ENCODE assay signal across 19 cellular contexts in the genomic region with DNA sequence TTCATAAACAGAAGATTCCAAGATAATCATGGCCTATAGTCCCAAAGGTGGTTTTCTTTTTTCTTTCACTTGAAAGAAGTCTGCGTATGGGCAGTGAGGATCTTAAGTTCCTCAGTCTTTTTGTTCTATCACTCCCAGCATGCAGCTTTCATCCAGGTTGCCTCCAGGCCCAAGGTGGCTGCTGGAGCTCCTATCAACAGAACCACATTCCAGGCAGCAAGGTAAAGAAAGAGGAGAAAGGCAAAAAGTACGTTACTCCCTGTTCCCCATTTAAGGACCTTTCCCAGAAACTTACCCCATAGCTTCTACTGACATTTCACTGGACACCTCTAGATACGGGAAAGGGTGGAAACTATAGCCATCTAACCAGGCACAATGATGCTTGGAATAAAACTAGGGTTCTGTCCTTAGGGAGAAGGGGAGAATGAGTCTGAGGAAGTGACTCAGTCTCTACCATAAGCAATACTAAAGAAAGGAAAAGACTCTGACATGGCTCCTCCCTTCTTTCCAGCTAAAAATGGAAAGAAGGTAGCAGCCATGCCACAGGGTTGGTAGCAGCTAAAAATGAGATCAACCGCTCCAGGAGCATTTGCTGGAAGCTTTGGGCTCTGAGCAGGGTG.
DNase-seq lines count a peak whose midpoint lies in the region; ATAC-seq, FAIRE-seq and TF ChIP-seq lines count a peak whose summit lies in the region.
"Had no signal": no experiment of that assay in that cellular context is flagged by ENCODE, and none has a peak within 500 bp of the region (broad histone marks: within the 10 kb centered on the region; RNA-seq: fewer than 3 reads in every experiment).

No MANE protein-coding gene starts in this region.

- no peak overlapping the region for H3K4ac ChIP-seq in H1 (replicated peaks; ENCODE audit: insufficient read length, low read depth, low read length)

- no peak overlapping the region for H3K4me3 ChIP-seq in PC-3 (ENCODE audit: low read length)
- no peak overlapping the region for H3K4me3 ChIP-seq in H1 (ENCODE audit: extremely low read depth in 1 of 4, insufficient read depth in 2 of 4, low read depth in 3 of 4, low read length in 4 of 4)
- no peak overlapping the region for H3K4me3 ChIP-seq in lower leg skin (ENCODE audit: low read depth, poor library complexity, severe bottlenecking)
- no peak overlapping the region for H3K4me3 ChIP-seq in aorta (ENCODE audit: low read length in 2 of 2)
- H3K4me3 ChIP-seq: esophagus muscularis mucosa, thyroid gland had no signal

- H3K79me1 ChIP-seq in H1 (ENCODE audit: low read depth, low read length), result no peaks in the 10 kb centered on the region

- no peak overlapping the region for H4K5ac ChIP-seq in H1 (ENCODE audit: insufficient read length, low read depth, low read length)

- 61% methylated on average over 4 of the region's 4 CpGs; no CpG with 5 or more reads in 1 of the 2 experiments for WGBS in H1 (ENCODE audit: extremely low coverage in 1 of 2, insufficient coverage in 1 of 2, insufficient read length in 1 of 2, insufficient replicate concordance in 2 of 2, low coverage in 1 of 2, low lambda C conversion rate in 2 of 2, missing lambda C conversion rate in 1 of 2), 2 experiments
- WGBS in lower leg skin, 2 donors, result 60% methylated on average over 4 of the region's 4 CpGs
- 48 to 57% methylated on average over 4 of the region's 4 CpGs for WGBS in aorta, 2 donors

- H2BK5ac ChIP-seq in H1 (ENCODE audit: low read depth, low read length), result no peak overlapping the region

- H3K9me3 Mint-ChIP-seq in mesothelial cell of epicardium (peaks cover 13% of the 10 kb centered on the region), immature natural killer cell (no peaks in the 10 kb centered on the region)
- H3K9me3 Mint-ChIP-seq: stimulated activated effector memory CD8-positive, alpha-beta T cell treated with anti-CD3 and anti-CD28 coated beads, Interleukin-12 subunit alpha, Interleukin-12 subunit beta, amount 100 ng/mL, for 72 hours had no signal

- H3K36me3 ChIP-seq in PC-3 (ENCODE audit: low read depth, low read length) (peaks cover 9% of the 10 kb centered on the region; the same call in 1 of the 2 replicates), H1 (ENCODE audit: control insufficient read depth in 2 of 4, insufficient read depth in 4 of 4, low read length in 3 of 4) (no peaks in the 10 kb centered on the region), aorta (ENCODE audit: control insufficient read depth in 1 of 2, insufficient read depth in 2 of 2, low read length in 1 of 2) (no peaks in the 10 kb centered on the region)
- H3K36me3 ChIP-seq: esophagus muscularis mucosa, thyroid gland had no signal

- no TSS peak for BruUV-seq in PC-3 (replicated peaks; lab: Mats Ljungman, UMichigan)

- H3K4me1 ChIP-seq in PC-3 (ENCODE audit: insufficient read depth, low read length) (peaks cover 10% of the 10 kb centered on the region), H1 (replicated peaks in 1 of 4; ENCODE audit: control insufficient read depth in 3 of 4, insufficient read depth in 4 of 4, low read length in 3 of 4) (no peaks in the 10 kb centered on the region), aorta (ENCODE audit: control insufficient read depth in 1 of 2, insufficient read depth in 2 of 2, low read length in 2 of 2) (peaks cover 2 to 3% of the 10 kb centered on the region in 2 donors)
- H3K4me1 ChIP-seq: parathyroid adenoma, thyroid gland had no signal

- no peak overlapping the region for H2BK120ac ChIP-seq in H1 (replicated peaks; ENCODE audit: low read depth, low read length)

- H3K27me3 Mint-ChIP-seq in mesothelial cell of epicardium (ENCODE audit: low read depth), result no peaks in the 10 kb centered on the region
- peaks cover 0 to 3% (median 3%) of the 10 kb centered on the region in 3 donors for H3K27me3 Mint-ChIP-seq in immature natural killer cell (ENCODE audit: low read depth in 3 of 3)

- ATAC-seq in PC-3, result peak; percentile 73
- ATAC-seq in aorta (ENCODE audit: low FRiP score), result no peak
- ATAC-seq: Panc1; stimulated activated effector memory CD8-positive, alpha-beta T cell treated with anti-CD3 and anti-CD28 coated beads, Interleukin-12 subunit alpha, Interleukin-12 subunit beta, amount 100 ng/mL, for 72 hours had no signal

- H3K18ac ChIP-seq in H1 (ENCODE audit: extremely low read depth, low read length), result no peak overlapping the region

- H2AFZ ChIP-seq in PC-3 (ENCODE audit: low read length), result no peak overlapping the region
- H2AFZ ChIP-seq in H1 (ENCODE audit: low read length), result no peak overlapping the region
- H2AFZ ChIP-seq: parathyroid adenoma had no signal

- no peaks in the 10 kb centered on the region for H3K9me2 ChIP-seq in PC-3 (replicated peaks; ENCODE audit: low read length)

- TF ChIP-seq CTCF in PC-3 (conservative IDR thresholded peaks at IDR 0.05; ENCODE audit: low read depth, low read length), result no peak
- TF ChIP-seq CTCF in H1 (IDR thresholded peaks at IDR 0.05; ENCODE audit: control extremely low read depth in 1 of 3, insufficient read depth in 1 of 3, low read depth in 1 of 3, low read length in 3 of 3), result no peak
- TF ChIP-seq CTCF in mesothelial cell of epicardium (IDR thresholded peaks at IDR 0.05; ENCODE audit: unreplicated experiment), result no peak
- TF ChIP-seq CTCF in lower leg skin (IDR thresholded peaks at IDR 0.05), result no peak

- no peaks in the 10 kb centered on the region for H3K79me2 ChIP-seq in PC-3 (ENCODE audit: low read length)
- no peaks in the 10 kb centered on the region for H3K79me2 ChIP-seq in H1 (ENCODE audit: control insufficient read depth in 1 of 2, insufficient read depth in 2 of 2, low read length in 2 of 2)
- H3K79me2 ChIP-seq: parathyroid adenoma had no signal

- DNase-seq in GM03348 (ENCODE audit: low spot score) (peak; percentile 54), PC-3 (peak; percentile 48), H1 (ENCODE audit: low read depth in 1 of 2, low spot score in 2 of 2) (no peak), mesothelial cell of epicardium (ENCODE audit: low spot score in 2 of 2, unreplicated experiment in 2 of 2) (no peak), immature natural killer cell (no peak), lower leg skin (ENCODE audit: low spot score in 2 of 2) (no peak), aorta (no peak)
- DNase-seq in activated effector memory CD4-positive, alpha-beta T cell treated with anti-CD3 and anti-CD28 coated beads, Interleukin-2, amount 50 U/mL, for 16 hours, result no peak
- DNase-seq: activated effector memory CD4-positive, alpha-beta T cell treated with Interleukin-2 at 50 U/mL for 16 hours; C1 segment of cervical spinal cord; NCI-H1105; T-helper 1 cell; thyroid gland had no signal

- no peak for TF ChIP-seq EP300 in H1 (IDR thresholded peaks at IDR 0.05; ENCODE audit: borderline replicate concordance in 1 of 2, low read depth in 2 of 2, low read length in 2 of 2)

- no peak overlapping the region for H3K56ac ChIP-seq in H1 (replicated peaks; ENCODE audit: insufficient read length, low read depth, low read length)

- H4K8ac ChIP-seq in H1 (ENCODE audit: extremely low read depth, insufficient read depth, low read length), result no peak overlapping the region

- no peak overlapping the region for H3K9ac ChIP-seq in PC-3 (ENCODE audit: low read length)
- H3K9ac ChIP-seq in H1 (replicated peaks in 1 of 4; ENCODE audit: extremely low read depth in 1 of 4, low read depth in 3 of 4, low read length in 3 of 4), result no peak overlapping the region
- H3K9ac ChIP-seq: parathyroid adenoma had no signal

- H3K27me3 ChIP-seq in PC-3 (ENCODE audit: low read length) (no peaks in the 10 kb centered on the region), H1 (replicated peaks in 1 of 4; ENCODE audit: control insufficient read depth in 3 of 4, extremely low read depth in 1 of 4, insufficient read depth in 3 of 4, low read length in 3 of 4) (no peaks in the 10 kb centered on the region), aorta (ENCODE audit: control insufficient read depth in 1 of 2, insufficient read depth in 2 of 2, low read length in 1 of 2) (no peaks in the 10 kb centered on the region)
- H3K27me3 ChIP-seq: esophagus muscularis mucosa, thyroid gland had no signal

- peaks cover 10% of the 10 kb centered on the region for H3K36me3 Mint-ChIP-seq in mesothelial cell of epicardium
- no peaks in the 10 kb centered on the region for H3K36me3 Mint-ChIP-seq in immature natural killer cell
- H3K36me3 Mint-ChIP-seq: stimulated activated effector memory CD8-positive, alpha-beta T cell treated with anti-CD3 and anti-CD28 coated beads, Interleukin-12 subunit alpha, Interleukin-12 subunit beta, amount 100 ng/mL, for 72 hours had no signal

- no peak for TF ChIP-seq RAD21 in H1 (IDR thresholded peaks at IDR 0.05 in 1 of 2, conservative IDR thresholded peaks at IDR 0.05 in 1 of 2; ENCODE audit: low read depth in 2 of 2, low read length in 2 of 2)

- H3K4me3 Mint-ChIP-seq in mesothelial cell of epicardium, result no peak overlapping the region
- no peak overlapping the region for H3K4me3 Mint-ChIP-seq in immature natural killer cell
- H3K4me3 Mint-ChIP-seq: dendritic cell treated with granulocyte-macrophage colony-stimulating factor and Interleukin-4, amounts not matched to agents 40 ng/mL and 50 ng/mL, for 4 days; stimulated activated effector memory CD8-positive, alpha-beta T cell treated with anti-CD3 and anti-CD28 coated beads, Interleukin-12 subunit alpha, Interleukin-12 subunit beta, amount 100 ng/mL, for 72 hours had no signal

- no peak overlapping the region for H2BK15ac ChIP-seq in H1 (ENCODE audit: low read length)

- no peaks in the 10 kb centered on the region for H3K23me2 ChIP-seq in H1 (ENCODE audit: low read depth, low read length)

- H3K4me2 ChIP-seq in PC-3 (ENCODE audit: low read length), result 0 out of 2 replicates have a peak overlapping the region, but pooled peaks have one; percentile 3
- no peak overlapping the region for H3K4me2 ChIP-seq in H1 (ENCODE audit: insufficient read depth in 1 of 2, low read depth in 2 of 2, low read length in 2 of 2)

- no peak overlapping the region for H2BK20ac ChIP-seq in H1 (ENCODE audit: low read length)

- no peaks in the 10 kb centered on the region for H3F3A ChIP-seq in PC-3 (ENCODE audit: low read length, unreplicated experiment)

- TF ChIP-seq POLR2A in H1 (IDR thresholded peaks at IDR 0.05; ENCODE audit: control extremely low read depth in 1 of 2, low read depth in 2 of 2, low read length in 2 of 2) (no peak), lower leg skin (IDR thresholded peaks at IDR 0.05) (no peak)

- H3K23ac ChIP-seq in H1 (ENCODE audit: insufficient read length), result no peak overlapping the region

- H3K9me3 ChIP-seq in PC-3 (ENCODE audit: low read length) (no peaks in the 10 kb centered on the region), H1 (ENCODE audit: insufficient read depth in 2 of 2, low read depth in 1 of 2, low read length in 1 of 2) (peaks cover 0 to 4% of the 10 kb centered on the region in 2 experiments; a peak in 2 of 4 replicates), aorta (ENCODE audit: control insufficient read depth, low read length) (no peaks in the 10 kb centered on the region)
- H3K9me3 ChIP-seq: thyroid gland had no signal

- H2BK12ac ChIP-seq in H1 (ENCODE audit: low read depth, low read length), result no peak overlapping the region

- FAIRE-seq in H1 (lab: Jason Lieb, UNC), result no peak
- FAIRE-seq: GM19239 had no signal

- H3K4me1 Mint-ChIP-seq in mesothelial cell of epicardium (peaks cover 10% of the 10 kb centered on the region), immature natural killer cell (no peaks in the 10 kb centered on the region)
- H3K4me1 Mint-ChIP-seq: stimulated activated effector memory CD8-positive, alpha-beta T cell treated with anti-CD3 and anti-CD28 coated beads, Interleukin-12 subunit alpha, Interleukin-12 subunit beta, amount 100 ng/mL, for 72 hours had no signal

- intact Hi-C loops in PC-3 (cut with micrococcal nuclease) (no loop called here), lower leg skin (cut with DNase I; ENCODE audit: low total_unique reads) (no loop called here), aorta (cut with DNase I) (no loop called here)

- H3K27ac ChIP-seq in PC-3 (ENCODE audit: low read length) (no peak overlapping the region), H1 (ENCODE audit: low read depth, low read length) (no peak overlapping the region), aorta (ENCODE audit: low read depth in 1 of 2, low read length in 2 of 2) (peak overlapping the region in 1 of 2 donors; percentile 48)
- H3K27ac ChIP-seq: esophagus muscularis mucosa, parathyroid adenoma, thyroid gland had no signal

- H3K27ac Mint-ChIP-seq in mesothelial cell of epicardium (peak overlapping the region; percentile 30), immature natural killer cell (no peak overlapping the region)
- H3K27ac Mint-ChIP-seq: dendritic cell treated with granulocyte-macrophage colony-stimulating factor and Interleukin-4, amounts not matched to agents 40 ng/mL and 50 ng/mL, for 4 days; stimulated activated effector memory CD8-positive, alpha-beta T cell treated with anti-CD3 and anti-CD28 coated beads, Interleukin-12 subunit alpha, Interleukin-12 subunit beta, amount 100 ng/mL, for 72 hours had no signal

- CTCF ChIA-PET in PC-3 (lab: Charles Lee) (no interaction called here), H1 (lab: Charles Lee; ENCODE audit: partially characterized antibody) (interaction anchor here (0.8 to 1.4 kb wide), 3 partner anchors 11 to 306 kb away, joined by 3 to 7 read pairs (median 3); no protein-coding TSS in a partner anchor)

- H4K91ac ChIP-seq in H1 (replicated peaks; ENCODE audit: insufficient read length, low read length), result no peak overlapping the region

- H4K20me1 ChIP-seq in PC-3 (ENCODE audit: low read length), result no peaks in the 10 kb centered on the region
- H4K20me1 ChIP-seq in H1 (replicated peaks in 1 of 2; ENCODE audit: control insufficient read depth in 1 of 2, insufficient read depth in 2 of 2, low read length in 2 of 2), result no peaks in the 10 kb centered on the region

- no peak overlapping the region for H2AK5ac ChIP-seq in H1 (ENCODE audit: low read depth, low read length)

- no peak overlapping the region for H3K14ac ChIP-seq in H1 (ENCODE audit: insufficient read length)

- POLR2A ChIA-PET in PC-3 (lab: Charles Lee; ENCODE audit: unreplicated experiment), result no interaction called here
- POLR2A ChIA-PET in H1 (lab: Charles Lee; ENCODE audit: partially characterized antibody), result no interaction called here

Comparison
In these comparisons a context has a peak if more than half of its experiments do, and no peak if none do; other contexts are left out.
1. DNase-seq: peak in GM03348 (single experiment) and PC-3 (single experiment); none in H1 (0 of 2), mesothelial cell of epicardium (0 of 2), immature natural killer cell (0 of 3), lower leg skin (0 of 2), activated effector memory CD4-positive, alpha-beta T cell treated with anti-CD3 and anti-CD28 coated beads, Interleukin-2, amount 50 U/mL, for 16 hours (single experiment) and aorta (0 of 2).